ENCODE assay signal across 20 cellular contexts in the genomic region with DNA sequence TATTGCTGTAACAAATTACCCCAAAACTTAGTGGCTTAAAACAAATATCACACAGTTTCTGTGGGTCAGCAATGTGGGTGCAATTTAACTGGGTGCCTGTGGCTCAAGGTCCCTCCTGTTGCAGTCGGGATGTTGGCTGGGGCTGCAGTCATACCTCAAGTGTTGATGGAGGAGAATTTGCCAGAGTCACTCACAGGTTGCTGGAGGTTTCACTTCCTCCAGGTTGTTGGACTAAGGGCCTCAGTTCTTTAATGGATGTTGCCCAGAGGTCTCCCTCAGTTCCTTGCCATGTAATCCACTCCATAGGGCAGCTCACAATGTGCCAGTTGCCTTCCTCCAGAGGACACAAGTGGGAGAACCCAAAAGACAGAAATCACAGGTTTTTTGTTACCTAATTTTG. TPM values are rescaled to one million over a fixed set of nuclear protein-coding genes. Genes with fewer than 3 reads are reported as not detected.
"Had no signal": no experiment of that assay in that cellular context is flagged by ENCODE, and none has a peak within 500 bp of the region (broad histone marks: within the 10 kb centered on the region; RNA-seq: fewer than 3 reads in every experiment).

No MANE protein-coding gene starts in this region.

- ATAC-seq: activated CD8-positive, alpha-beta memory T cell treated with anti-CD3 and anti-CD28 coated beads, Interleukin-2, amount 10 ng/mL, durations not matched to agents 7 days and 5 days; effector memory CD8-positive, alpha-beta T cell; left colon; mucosa of descending colon; naive thymus-derived CD8-positive, alpha-beta T cell had no signal

- H3K27me3 Mint-ChIP-seq: activated CD8-positive, alpha-beta memory T cell treated with anti-CD3 and anti-CD28 coated beads, Interleukin-2, amount 10 ng/mL, durations not matched to agents 7 days and 5 days; activated naive CD4-positive, alpha-beta T cell treated with anti-CD3 and anti-CD28 coated beads, Interleukin-2, amount 50 U/mL, for 24 hours; activated T-cell treated with anti-CD3 and anti-CD28 coated beads, Interleukin-2, amount 50 U/mL, for 24 hours; effector memory CD8-positive, alpha-beta T cell; naive thymus-derived CD8-positive, alpha-beta T cell; type B pancreatic cell had no signal

- H3K9me3 Mint-ChIP-seq: activated naive CD4-positive, alpha-beta T cell treated with anti-CD3 and anti-CD28 coated beads, Interleukin-2, amount 50 U/mL, for 24 hours; activated T-cell treated with anti-CD3 and anti-CD28 coated beads, Interleukin-2, amount 50 U/mL, for 24 hours; effector memory CD8-positive, alpha-beta T cell; naive thymus-derived CD8-positive, alpha-beta T cell; type B pancreatic cell had no signal

- DNase-seq: activated CD4-positive, alpha-beta T cell treated with anti-CD3 and anti-CD28 coated beads, Interleukin-2, amount 50 U/mL, for 48 hours; activated CD4-positive, CD25-positive, alpha-beta regulatory T cell treated with anti-CD3 and anti-CD28 coated beads, Interleukin-2, amount 50 U/mL, for 72 hours; activated CD8-positive, alpha-beta memory T cell treated with anti-CD3 and anti-CD28 coated beads, Interleukin-2, amount 10 ng/mL, durations not matched to agents 7 days and 5 days; activated effector memory CD4-positive, alpha-beta T cell treated with Interleukin-2 at 50 U/mL for 16 hours; activated T-cell treated with anti-CD3 and anti-CD28 coated beads, Interleukin-2, amount 50 U/mL, for 24 hours; amniotic stem cell; brain microvascular endothelial cell; effector memory CD8-positive, alpha-beta T cell; glutamatergic neuron; immature natural killer cell; left colon; mucosa of descending colon; naive thymus-derived CD8-positive, alpha-beta T cell; occipital lobe; sigmoid colon; stimulated activated CD4-positive, alpha-beta T cell treated with anti-CD3 and anti-CD28 coated beads, Interleukin-2, amount 100 ng/mL, for 24 hours; stimulated activated naive CD4-positive, alpha-beta T cell treated with Interleukin-2 at 50 U/mL for 16 hours had no signal

- H3K27me3 ChIP-seq: brain microvascular endothelial cell, sigmoid colon had no signal

- H3K4me3 Mint-ChIP-seq: activated CD8-positive, alpha-beta memory T cell treated with anti-CD3 and anti-CD28 coated beads, Interleukin-2, amount 10 ng/mL, durations not matched to agents 7 days and 5 days; activated naive CD4-positive, alpha-beta T cell treated with anti-CD3 and anti-CD28 coated beads, Interleukin-2, amount 50 U/mL, for 24 hours; activated T-cell treated with anti-CD3 and anti-CD28 coated beads, Interleukin-2, amount 50 U/mL, for 24 hours; effector memory CD8-positive, alpha-beta T cell had no signal

- H3K27ac Mint-ChIP-seq: activated CD8-positive, alpha-beta memory T cell treated with anti-CD3 and anti-CD28 coated beads, Interleukin-2, amount 10 ng/mL, durations not matched to agents 7 days and 5 days; activated naive CD4-positive, alpha-beta T cell treated with anti-CD3 and anti-CD28 coated beads, Interleukin-2, amount 50 U/mL, for 24 hours; activated T-cell treated with anti-CD3 and anti-CD28 coated beads, Interleukin-2, amount 50 U/mL, for 24 hours; effector memory CD8-positive, alpha-beta T cell had no signal

- H3K4me3 ChIP-seq: mucosa of descending colon, sigmoid colon had no signal

- H3K9me3 ChIP-seq: mucosa of descending colon, sigmoid colon had no signal

- H3K27ac ChIP-seq: brain microvascular endothelial cell, sigmoid colon had no signal

RNA-seq across cellular contexts. Expression of a gene that starts 35.6 kb away (rescaled TPM):
- total RNA-seq: epithelial cell of proximal tubule had no signal
